Comparison of ENCODE assay signal across 10 cellular contexts in the genomic region with DNA sequence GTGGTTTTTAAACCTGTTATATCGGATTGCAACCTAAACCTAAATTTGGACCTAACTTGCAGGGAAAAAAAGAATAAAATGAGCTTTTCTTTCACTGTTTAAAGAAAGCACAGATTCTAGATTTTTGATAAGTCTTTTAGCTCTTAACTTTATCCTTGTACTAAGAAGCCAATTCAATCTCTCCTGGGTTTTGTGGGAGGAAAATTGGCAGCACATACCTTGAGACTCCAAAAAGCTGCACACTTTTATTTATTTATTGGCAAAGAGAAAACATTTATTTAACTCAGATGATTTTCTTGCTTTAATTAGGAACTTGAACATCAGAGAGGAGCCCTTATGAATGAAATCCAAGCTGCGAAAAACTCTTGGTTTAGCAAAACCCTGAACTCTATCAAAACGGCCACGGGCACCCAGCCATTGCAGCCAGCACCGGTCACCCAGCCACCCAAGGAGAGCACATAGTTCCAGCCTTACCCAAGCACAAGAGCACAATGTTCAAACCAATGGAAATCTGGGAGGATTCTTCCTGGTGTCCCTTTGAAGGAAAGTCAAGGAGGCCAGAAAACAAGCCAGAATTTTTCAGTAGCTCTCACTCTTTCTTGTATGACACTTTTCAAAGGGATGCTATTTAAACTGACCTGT. TPM values are rescaled to one million over a fixed set of nuclear protein-coding genes. Genes with fewer than 3 reads are reported as not detected.
A peak's percentile ranks its signal among the peaks of the same experiment; 100 is the strongest.
DNase-seq lines count a peak whose midpoint lies in the region; ATAC-seq and TF ChIP-seq lines count a peak whose summit lies in the region.
"Had no signal": no experiment of that assay in that cellular context is flagged by ENCODE, and none has a peak within 500 bp of the region (broad histone marks: within the 10 kb centered on the region; RNA-seq: fewer than 3 reads in every experiment).

No MANE protein-coding gene starts in this region.

- H3K36me3 ChIP-seq in skeletal muscle satellite cell (ENCODE audit: insufficient read depth, low read length), result no peaks in the 10 kb centered on the region
- H3K36me3 ChIP-seq: cardiac muscle cell had no signal

- intact Hi-C loops in Right ventricle myocardium superior (cut with DNase I), result loop anchor here (5.0 kb wide), 1 partner anchor 222 kb away; no protein-coding TSS in a partner anchor

- H3K36me3 Mint-ChIP-seq in T-cell, result peaks cover 41% of the 10 kb centered on the region

- H3K27me3 ChIP-seq in skeletal muscle satellite cell (ENCODE audit: control insufficient read depth, insufficient read depth, low read length), result no peaks in the 10 kb centered on the region
- H3K27me3 ChIP-seq: cardiac muscle cell had no signal

- no peaks in the 10 kb centered on the region for H3K9me3 Mint-ChIP-seq in T-cell

- no peak for TF ChIP-seq CTCF in GM12865 (IDR thresholded peaks at IDR 0.05; ENCODE audit: insufficient read depth, low read depth, low read length, missing control alignments)

- H3K4me2 ChIP-seq in skeletal muscle satellite cell (ENCODE audit: low read length), result peak overlapping the region; percentile 92

- H3K27ac Mint-ChIP-seq in T-cell, result peak overlapping the region; percentile 87 to 90

- peaks cover 29 to 43% (median 35%) of the 10 kb centered on the region in 3 donors for H3K4me1 Mint-ChIP-seq in T-cell

- H3K9me3 ChIP-seq in skeletal muscle satellite cell (replicated peaks; ENCODE audit: low read length), result no peaks in the 10 kb centered on the region

- no peak for ATAC-seq in T-cell (replicated peaks in 1 of 4)
- ATAC-seq in Right ventricle myocardium superior (ENCODE audit: poor library complexity), result peak; percentile 71
- no peak for ATAC-seq in HG03520 (IDR thresholded peaks at IDR 0.05; ENCODE audit: unreplicated experiment)

- H3K4me3 ChIP-seq in GM12865 (ENCODE audit: low read depth, low read length), result peak overlapping the region; percentile 61
- H3K4me3 ChIP-seq in skeletal muscle satellite cell (ENCODE audit: low read length), result peak overlapping the region; percentile 49
- H3K4me3 ChIP-seq: cardiac muscle cell had no signal

- H3K27me3 Mint-ChIP-seq in T-cell, result no peaks in the 10 kb centered on the region

- peak overlapping the region; percentile 70 to 81 (median 78) for H3K4me3 Mint-ChIP-seq in T-cell

- CTCF ChIA-PET in T-cell (lab: Charles Lee), result interaction anchor here (1.0 to 1.6 kb wide), 5 partner anchors 9 to 190 kb away, joined by 3 to 7 read pairs (median 4); a partner anchor contains a TSS

- peak overlapping the region; percentile 81 for H3K9ac ChIP-seq in skeletal muscle satellite cell (ENCODE audit: low read depth, low read length)

- POLR2A ChIA-PET in T-cell (lab: Charles Lee), result interaction anchor here (0.6 to 1.6 kb wide), 5 partner anchors 10 to 212 kb away, joined by 3 to 5 read pairs (median 3); a partner anchor contains a TSS

- H3K4me1 ChIP-seq in skeletal muscle satellite cell (ENCODE audit: control insufficient read depth, insufficient read depth, low read length), result peaks cover 6% of the 10 kb centered on the region

- DNase-seq in GM12865 (ENCODE audit: low read depth), result no peak
- DNase-seq in T-cell, result no peak
- no peak for DNase-seq in Right ventricle myocardium superior
- DNase-seq in DMS53 (lab: John Stamatoyannopoulos, UW), result no peak
- DNase-seq in hepatic stellate cell (ENCODE audit: low spot score), result no peak
- no peak for DNase-seq in cerebellar cortex (ENCODE audit: low spot score)
- DNase-seq: NCI-H2081 treated with DMSO at 0.1 percent for 48 hours had no signal

RNA-seq across cellular contexts. Expression of a gene that starts 10.1 kb away (rescaled TPM):
- total RNA-seq in T-cell (10 to 100 TPM; 60.3 to 91.7 (median 75.8) TPM), Right ventricle myocardium superior (101 TPM)
- total RNA-seq in skeletal muscle satellite cell (2012; rRNA removed), result 242 and 303 TPM in 2 replicates

RNA-seq across cellular contexts. Expression of a gene that starts 33.6 kb away (rescaled TPM):
- 10 to 100 TPM; 14.3 to 28.8 (median 25.8) TPM for total RNA-seq in T-cell
- 27.8 TPM for total RNA-seq in Right ventricle myocardium superior
- total RNA-seq in skeletal muscle satellite cell (2012; rRNA removed), result 13.4 and 17.0 TPM in 2 replicates
